Comparison of ENCODE assay signal across 1 cellular context in the genomic region with DNA sequence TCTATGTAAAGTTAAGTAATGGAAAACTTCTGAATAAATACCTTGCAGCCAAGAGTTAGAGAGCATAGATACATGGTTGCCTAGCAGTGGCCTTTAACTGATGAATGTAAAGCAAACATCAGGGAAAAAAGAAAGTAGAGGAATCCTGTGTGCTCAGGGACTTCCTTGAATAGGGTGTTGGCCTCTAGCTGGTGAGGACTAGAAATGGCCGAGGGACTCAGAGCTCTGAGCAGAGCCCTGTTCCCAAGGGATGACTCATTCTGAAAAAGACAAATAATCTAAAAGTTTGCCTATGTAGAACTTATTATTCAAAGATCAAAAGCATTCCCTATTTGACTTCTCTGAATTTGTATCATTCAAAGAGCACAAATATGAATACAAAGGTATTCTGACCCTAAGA.
TF ChIP-seq lines count a peak whose summit lies in the region.

No MANE protein-coding gene starts in this region.

TF ChIP-seq in HepG2, 621 proteins besides CTCF, POLR2A, EP300 and RAD21 (continued from another document and continues in another):
- TF ChIP-seq, protein P1, sequence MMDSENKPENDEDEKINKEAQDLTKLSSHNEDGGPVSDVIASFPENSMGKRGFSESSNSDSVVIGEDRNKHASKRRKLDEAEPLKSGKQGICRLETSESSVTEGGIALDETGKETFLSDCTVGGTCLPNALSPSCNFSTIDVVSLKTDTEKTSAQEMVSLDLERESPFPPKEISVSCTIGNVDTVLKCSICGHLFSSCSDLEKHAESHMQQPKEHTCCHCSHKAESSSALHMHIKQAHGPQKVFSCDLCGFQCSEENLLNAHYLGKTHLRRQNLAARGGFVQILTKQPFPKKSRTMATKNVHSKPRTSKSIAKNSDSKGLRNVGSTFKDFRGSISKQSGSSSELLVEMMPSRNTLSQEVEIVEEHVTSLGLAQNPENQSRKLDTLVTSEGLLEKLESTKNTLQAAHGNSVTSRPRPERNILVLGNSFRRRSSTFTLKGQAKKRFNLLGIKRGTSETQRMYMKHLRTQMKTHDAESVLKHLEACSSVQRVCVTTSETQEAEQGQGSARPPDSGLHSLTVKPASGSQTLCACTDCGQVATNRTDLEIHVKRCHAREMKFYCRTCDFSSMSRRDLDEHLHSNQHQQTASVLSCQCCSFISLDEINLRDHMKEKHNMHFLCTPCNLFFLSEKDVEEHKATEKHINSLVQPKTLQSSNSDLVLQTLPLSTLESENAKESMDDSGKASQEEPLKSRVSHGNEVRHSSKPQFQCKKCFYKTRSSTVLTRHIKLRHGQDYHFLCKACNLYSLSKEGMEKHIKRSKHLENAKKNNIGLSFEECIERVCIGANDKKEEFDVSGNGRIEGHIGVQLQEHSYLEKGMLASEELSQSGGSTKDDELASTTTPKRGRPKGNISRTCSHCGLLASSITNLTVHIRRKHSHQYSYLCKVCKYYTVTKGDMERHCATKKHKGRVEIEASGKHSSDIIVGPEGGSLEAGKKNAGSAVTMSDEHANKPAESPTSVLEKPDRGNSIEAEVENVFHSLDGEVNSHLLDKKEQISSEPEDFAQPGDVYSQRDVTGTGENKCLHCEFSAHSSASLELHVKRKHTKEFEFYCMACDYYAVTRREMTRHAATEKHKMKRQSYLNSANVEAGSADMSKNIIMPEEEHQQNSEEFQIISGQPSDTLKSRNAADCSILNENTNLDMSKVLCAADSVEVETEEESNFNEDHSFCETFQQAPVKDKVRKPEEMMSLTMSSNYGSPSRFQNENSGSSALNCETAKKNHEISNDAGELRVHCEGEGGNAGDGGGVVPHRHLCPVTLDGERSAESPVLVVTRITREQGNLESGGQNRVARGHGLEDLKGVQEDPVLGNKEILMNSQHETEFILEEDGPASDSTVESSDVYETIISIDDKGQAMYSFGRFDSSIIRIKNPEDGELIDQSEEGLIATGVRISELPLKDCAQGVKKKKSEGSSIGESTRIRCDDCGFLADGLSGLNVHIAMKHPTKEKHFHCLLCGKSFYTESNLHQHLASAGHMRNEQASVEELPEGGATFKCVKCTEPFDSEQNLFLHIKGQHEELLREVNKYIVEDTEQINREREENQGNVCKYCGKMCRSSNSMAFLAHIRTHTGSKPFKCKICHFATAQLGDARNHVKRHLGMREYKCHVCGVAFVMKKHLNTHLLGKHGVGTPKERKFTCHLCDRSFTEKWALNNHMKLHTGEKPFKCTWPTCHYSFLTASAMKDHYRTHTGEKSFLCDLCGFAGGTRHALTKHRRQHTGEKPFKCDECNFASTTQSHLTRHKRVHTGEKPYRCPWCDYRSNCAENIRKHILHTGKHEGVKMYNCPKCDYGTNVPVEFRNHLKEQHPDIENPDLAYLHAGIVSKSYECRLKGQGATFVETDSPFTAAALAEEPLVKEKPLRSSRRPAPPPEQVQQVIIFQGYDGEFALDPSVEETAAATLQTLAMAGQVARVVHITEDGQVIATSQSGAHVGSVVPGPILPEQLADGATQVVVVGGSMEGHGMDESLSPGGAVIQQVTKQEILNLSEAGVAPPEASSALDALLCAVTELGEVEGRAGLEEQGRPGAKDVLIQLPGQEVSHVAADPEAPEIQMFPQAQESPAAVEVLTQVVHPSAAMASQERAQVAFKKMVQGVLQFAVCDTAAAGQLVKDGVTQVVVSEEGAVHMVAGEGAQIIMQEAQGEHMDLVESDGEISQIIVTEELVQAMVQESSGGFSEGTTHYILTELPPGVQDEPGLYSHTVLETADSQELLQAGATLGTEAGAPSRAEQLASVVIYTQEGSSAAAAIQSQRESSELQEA (CRISPR knock-in tag; IDR thresholded peaks at IDR 0.05; ENCODE audit: not compliant biosample characterization): no peak
- TF ChIP-seq ZSCAN21 (CRISPR knock-in tag; IDR thresholded peaks at IDR 0.05; ENCODE audit: borderline replicate concordance): no peak
- TF ChIP-seq RARA (CRISPR knock-in tag; IDR thresholded peaks at IDR 0.05): no peak
- no peak for TF ChIP-seq ZSCAN9 (CRISPR knock-in tag; IDR thresholded peaks at IDR 0.05; ENCODE audit: borderline replicate concordance)
- TF ChIP-seq, protein P2, sequence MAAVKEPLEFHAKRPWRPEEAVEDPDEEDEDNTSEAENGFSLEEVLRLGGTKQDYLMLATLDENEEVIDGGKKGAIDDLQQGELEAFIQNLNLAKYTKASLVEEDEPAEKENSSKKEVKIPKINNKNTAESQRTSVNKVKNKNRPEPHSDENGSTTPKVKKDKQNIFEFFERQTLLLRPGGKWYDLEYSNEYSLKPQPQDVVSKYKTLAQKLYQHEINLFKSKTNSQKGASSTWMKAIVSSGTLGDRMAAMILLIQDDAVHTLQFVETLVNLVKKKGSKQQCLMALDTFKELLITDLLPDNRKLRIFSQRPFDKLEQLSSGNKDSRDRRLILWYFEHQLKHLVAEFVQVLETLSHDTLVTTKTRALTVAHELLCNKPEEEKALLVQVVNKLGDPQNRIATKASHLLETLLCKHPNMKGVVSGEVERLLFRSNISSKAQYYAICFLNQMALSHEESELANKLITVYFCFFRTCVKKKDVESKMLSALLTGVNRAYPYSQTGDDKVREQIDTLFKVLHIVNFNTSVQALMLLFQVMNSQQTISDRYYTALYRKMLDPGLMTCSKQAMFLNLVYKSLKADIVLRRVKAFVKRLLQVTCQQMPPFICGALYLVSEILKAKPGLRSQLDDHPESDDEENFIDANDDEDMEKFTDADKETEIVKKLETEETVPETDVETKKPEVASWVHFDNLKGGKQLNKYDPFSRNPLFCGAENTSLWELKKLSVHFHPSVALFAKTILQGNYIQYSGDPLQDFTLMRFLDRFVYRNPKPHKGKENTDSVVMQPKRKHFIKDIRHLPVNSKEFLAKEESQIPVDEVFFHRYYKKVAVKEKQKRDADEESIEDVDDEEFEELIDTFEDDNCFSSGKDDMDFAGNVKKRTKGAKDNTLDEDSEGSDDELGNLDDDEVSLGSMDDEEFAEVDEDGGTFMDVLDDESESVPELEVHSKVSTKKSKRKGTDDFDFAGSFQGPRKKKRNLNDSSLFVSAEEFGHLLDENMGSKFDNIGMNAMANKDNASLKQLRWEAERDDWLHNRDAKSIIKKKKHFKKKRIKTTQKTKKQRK (IDR thresholded peaks at IDR 0.05; ENCODE audit: low read length): no peak
- TF ChIP-seq GATAD2A (CRISPR knock-in tag; IDR thresholded peaks at IDR 0.05): peak; percentile 16; the same call in 1 of the 2 replicates
- TF ChIP-seq DPF2 (CRISPR knock-in tag; IDR thresholded peaks at IDR 0.05; ENCODE audit: borderline replicate concordance, low read depth): no peak
- no peak for TF ChIP-seq ZNF775 (CRISPR knock-in tag; IDR thresholded peaks at IDR 0.05; ENCODE audit: borderline replicate concordance)
- peak; percentile 86 for TF ChIP-seq FOSL2 (CRISPR knock-in tag; IDR thresholded peaks at IDR 0.05)
- no peak for TF ChIP-seq ZNF44 (CRISPR knock-in tag; IDR thresholded peaks at IDR 0.05)
- TF ChIP-seq RBFOX2 (IDR thresholded peaks at IDR 0.05; ENCODE audit: low read depth, low read length): no peak
- TF ChIP-seq, protein P3, sequence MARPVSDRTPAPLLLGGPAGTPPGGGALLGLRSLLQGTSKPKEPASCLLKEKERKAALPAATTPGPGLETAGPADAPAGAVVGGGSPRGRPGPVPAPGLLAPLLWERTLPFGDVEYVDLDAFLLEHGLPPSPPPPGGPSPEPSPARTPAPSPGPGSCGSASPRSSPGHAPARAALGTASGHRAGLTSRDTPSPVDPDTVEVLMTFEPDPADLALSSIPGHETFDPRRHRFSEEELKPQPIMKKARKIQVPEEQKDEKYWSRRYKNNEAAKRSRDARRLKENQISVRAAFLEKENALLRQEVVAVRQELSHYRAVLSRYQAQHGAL (CRISPR knock-in tag; IDR thresholded peaks at IDR 0.05; ENCODE audit: not compliant biosample characterization): no peak
- no peak for TF ChIP-seq NCOA2 (CRISPR knock-in tag; IDR thresholded peaks at IDR 0.05)
- no peak for TF ChIP-seq ZBTB38 (CRISPR knock-in tag; IDR thresholded peaks at IDR 0.05)
- TF ChIP-seq GABPB1 (CRISPR knock-in tag; IDR thresholded peaks at IDR 0.05): no peak
- no peak for TF ChIP-seq ZNF674 (CRISPR knock-in tag; IDR thresholded peaks at IDR 0.05; ENCODE audit: low read depth)
- TF ChIP-seq, protein P4, sequence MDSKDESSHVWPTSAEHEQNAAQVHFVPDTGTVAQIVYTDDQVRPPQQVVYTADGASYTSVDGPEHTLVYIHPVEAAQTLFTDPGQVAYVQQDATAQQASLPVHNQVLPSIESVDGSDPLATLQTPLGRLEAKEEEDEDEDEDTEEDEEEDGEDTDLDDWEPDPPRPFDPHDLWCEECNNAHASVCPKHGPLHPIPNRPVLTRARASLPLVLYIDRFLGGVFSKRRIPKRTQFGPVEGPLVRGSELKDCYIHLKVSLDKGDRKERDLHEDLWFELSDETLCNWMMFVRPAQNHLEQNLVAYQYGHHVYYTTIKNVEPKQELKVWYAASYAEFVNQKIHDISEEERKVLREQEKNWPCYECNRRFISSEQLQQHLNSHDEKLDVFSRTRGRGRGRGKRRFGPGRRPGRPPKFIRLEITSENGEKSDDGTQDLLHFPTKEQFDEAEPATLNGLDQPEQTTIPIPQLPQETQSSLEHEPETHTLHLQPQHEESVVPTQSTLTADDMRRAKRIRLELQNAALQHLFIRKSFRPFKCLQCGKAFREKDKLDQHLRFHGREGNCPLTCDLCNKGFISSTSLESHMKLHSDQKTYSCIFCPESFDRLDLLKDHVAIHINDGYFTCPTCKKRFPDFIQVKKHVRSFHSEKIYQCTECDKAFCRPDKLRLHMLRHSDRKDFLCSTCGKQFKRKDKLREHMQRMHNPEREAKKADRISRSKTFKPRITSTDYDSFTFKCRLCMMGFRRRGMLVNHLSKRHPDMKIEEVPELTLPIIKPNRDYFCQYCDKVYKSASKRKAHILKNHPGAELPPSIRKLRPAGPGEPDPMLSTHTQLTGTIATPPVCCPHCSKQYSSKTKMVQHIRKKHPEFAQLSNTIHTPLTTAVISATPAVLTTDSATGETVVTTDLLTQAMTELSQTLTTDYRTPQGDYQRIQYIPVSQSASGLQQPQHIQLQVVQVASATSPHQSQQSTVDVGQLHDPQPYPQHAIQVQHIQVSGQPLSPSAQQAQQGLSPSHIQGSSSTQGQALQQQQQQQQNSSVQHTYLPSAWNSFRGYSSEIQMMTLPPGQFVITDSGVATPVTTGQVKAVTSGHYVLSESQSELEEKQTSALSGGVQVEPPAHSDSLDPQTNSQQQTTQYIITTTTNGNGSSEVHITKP (CRISPR knock-in tag; IDR thresholded peaks at IDR 0.05; ENCODE audit: low read depth): no peak
- TF ChIP-seq, protein P5, sequence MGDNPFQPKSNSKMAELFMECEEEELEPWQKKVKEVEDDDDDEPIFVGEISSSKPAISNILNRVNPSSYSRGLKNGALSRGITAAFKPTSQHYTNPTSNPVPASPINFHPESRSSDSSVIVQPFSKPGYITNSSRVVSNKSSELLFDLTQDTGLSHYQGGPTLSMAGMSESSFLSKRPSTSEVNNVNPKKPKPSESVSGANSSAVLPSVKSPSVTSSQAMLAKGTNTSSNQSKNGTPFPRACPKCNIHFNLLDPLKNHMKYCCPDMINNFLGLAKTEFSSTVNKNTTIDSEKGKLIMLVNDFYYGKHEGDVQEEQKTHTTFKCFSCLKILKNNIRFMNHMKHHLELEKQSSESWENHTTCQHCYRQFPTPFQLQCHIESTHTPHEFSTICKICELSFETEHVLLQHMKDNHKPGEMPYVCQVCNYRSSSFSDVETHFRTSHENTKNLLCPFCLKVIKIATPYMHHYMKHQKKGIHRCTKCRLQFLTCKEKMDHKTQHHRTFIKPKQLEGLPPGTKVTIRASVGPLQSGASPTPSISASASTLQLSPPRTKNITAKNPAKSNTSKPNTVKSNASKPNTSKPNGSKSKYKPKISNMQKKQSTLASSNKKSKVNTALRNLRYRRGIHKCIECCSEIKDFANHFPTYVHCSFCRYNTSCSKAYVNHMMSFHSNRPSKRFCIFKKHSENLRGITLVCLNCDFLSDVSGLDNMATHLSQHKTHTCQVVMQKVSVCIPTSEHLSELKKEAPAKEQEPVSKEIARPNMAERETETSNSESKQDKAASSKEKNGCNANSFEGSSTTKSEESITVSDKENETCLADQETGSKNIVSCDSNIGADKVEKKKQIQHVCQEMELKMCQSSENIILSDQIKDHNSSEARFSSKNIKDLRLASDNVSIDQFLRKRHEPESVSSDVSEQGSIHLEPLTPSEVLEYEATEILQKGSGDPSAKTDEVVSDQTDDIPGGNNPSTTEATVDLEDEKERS (CRISPR knock-in tag; IDR thresholded peaks at IDR 0.05): no peak
- TF ChIP-seq, protein P6, sequence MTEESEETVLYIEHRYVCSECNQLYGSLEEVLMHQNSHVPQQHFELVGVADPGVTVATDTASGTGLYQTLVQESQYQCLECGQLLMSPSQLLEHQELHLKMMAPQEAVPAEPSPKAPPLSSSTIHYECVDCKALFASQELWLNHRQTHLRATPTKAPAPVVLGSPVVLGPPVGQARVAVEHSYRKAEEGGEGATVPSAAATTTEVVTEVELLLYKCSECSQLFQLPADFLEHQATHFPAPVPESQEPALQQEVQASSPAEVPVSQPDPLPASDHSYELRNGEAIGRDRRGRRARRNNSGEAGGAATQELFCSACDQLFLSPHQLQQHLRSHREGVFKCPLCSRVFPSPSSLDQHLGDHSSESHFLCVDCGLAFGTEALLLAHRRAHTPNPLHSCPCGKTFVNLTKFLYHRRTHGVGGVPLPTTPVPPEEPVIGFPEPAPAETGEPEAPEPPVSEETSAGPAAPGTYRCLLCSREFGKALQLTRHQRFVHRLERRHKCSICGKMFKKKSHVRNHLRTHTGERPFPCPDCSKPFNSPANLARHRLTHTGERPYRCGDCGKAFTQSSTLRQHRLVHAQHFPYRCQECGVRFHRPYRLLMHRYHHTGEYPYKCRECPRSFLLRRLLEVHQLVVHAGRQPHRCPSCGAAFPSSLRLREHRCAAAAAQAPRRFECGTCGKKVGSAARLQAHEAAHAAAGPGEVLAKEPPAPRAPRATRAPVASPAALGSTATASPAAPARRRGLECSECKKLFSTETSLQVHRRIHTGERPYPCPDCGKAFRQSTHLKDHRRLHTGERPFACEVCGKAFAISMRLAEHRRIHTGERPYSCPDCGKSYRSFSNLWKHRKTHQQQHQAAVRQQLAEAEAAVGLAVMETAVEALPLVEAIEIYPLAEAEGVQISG (CRISPR knock-in tag; IDR thresholded peaks at IDR 0.05): no peak
- TF ChIP-seq MED8 (CRISPR knock-in tag; IDR thresholded peaks at IDR 0.05; ENCODE audit: insufficient replicate concordance): no peak
- TF ChIP-seq, protein P7, sequence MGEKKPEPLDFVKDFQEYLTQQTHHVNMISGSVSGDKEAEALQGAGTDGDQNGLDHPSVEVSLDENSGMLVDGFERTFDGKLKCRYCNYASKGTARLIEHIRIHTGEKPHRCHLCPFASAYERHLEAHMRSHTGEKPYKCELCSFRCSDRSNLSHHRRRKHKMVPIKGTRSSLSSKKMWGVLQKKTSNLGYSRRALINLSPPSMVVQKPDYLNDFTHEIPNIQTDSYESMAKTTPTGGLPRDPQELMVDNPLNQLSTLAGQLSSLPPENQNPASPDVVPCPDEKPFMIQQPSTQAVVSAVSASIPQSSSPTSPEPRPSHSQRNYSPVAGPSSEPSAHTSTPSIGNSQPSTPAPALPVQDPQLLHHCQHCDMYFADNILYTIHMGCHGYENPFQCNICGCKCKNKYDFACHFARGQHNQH (CRISPR knock-in tag; IDR thresholded peaks at IDR 0.05): no peak
- no peak for TF ChIP-seq KLF12 (CRISPR knock-in tag; IDR thresholded peaks at IDR 0.05; ENCODE audit: borderline replicate concordance)
- TF ChIP-seq ZNF251 (CRISPR knock-in tag; IDR thresholded peaks at IDR 0.05): no peak
- no peak for TF ChIP-seq CEBPB (IDR thresholded peaks at IDR 0.05; ENCODE audit: borderline replicate concordance, low read depth, low read length)
- TF ChIP-seq, protein P8, sequence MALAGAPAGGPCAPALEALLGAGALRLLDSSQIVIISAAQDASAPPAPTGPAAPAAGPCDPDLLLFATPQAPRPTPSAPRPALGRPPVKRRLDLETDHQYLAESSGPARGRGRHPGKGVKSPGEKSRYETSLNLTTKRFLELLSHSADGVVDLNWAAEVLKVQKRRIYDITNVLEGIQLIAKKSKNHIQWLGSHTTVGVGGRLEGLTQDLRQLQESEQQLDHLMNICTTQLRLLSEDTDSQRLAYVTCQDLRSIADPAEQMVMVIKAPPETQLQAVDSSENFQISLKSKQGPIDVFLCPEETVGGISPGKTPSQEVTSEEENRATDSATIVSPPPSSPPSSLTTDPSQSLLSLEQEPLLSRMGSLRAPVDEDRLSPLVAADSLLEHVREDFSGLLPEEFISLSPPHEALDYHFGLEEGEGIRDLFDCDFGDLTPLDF (CRISPR knock-in tag; IDR thresholded peaks at IDR 0.05): no peak
- no peak for TF ChIP-seq ZBTB21 (CRISPR knock-in tag; IDR thresholded peaks at IDR 0.05)
- TF ChIP-seq ZBTB7A (CRISPR knock-in tag; IDR thresholded peaks at IDR 0.05): no peak
- TF ChIP-seq ZNF570 (CRISPR knock-in tag; IDR thresholded peaks at IDR 0.05; ENCODE audit: borderline replicate concordance): no peak
